In the genomic region with DNA sequence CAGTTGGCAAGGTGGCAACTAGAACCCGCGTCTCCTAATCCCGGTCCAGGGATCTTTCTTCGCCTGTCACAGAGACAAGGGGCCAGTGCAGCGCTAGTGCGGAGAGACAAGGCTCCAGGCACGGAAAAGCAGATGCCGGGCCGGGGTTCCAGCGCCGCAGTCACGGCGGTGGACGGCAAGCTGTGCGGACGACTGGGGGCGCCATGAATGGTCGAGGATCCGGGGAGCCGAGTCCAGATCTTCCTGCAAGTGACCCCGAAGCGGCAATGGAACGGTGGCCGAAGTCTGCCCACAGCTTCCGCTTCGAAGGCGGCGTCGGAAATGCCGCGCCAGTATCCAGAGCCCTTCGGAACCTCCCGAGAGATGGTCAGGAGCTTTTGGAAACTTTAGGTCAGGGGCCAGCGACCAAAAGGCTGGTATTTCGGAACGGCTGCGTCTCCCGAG, we compare ENCODE assay signal across 1 cellular context.
TF ChIP-seq lines count a peak whose summit lies in the region.

No MANE protein-coding gene starts in this region.

TF ChIP-seq in HepG2, 621 proteins besides CTCF, POLR2A, EP300 and RAD21 (continued from another document and continues in another):
- TF ChIP-seq, protein P1, sequence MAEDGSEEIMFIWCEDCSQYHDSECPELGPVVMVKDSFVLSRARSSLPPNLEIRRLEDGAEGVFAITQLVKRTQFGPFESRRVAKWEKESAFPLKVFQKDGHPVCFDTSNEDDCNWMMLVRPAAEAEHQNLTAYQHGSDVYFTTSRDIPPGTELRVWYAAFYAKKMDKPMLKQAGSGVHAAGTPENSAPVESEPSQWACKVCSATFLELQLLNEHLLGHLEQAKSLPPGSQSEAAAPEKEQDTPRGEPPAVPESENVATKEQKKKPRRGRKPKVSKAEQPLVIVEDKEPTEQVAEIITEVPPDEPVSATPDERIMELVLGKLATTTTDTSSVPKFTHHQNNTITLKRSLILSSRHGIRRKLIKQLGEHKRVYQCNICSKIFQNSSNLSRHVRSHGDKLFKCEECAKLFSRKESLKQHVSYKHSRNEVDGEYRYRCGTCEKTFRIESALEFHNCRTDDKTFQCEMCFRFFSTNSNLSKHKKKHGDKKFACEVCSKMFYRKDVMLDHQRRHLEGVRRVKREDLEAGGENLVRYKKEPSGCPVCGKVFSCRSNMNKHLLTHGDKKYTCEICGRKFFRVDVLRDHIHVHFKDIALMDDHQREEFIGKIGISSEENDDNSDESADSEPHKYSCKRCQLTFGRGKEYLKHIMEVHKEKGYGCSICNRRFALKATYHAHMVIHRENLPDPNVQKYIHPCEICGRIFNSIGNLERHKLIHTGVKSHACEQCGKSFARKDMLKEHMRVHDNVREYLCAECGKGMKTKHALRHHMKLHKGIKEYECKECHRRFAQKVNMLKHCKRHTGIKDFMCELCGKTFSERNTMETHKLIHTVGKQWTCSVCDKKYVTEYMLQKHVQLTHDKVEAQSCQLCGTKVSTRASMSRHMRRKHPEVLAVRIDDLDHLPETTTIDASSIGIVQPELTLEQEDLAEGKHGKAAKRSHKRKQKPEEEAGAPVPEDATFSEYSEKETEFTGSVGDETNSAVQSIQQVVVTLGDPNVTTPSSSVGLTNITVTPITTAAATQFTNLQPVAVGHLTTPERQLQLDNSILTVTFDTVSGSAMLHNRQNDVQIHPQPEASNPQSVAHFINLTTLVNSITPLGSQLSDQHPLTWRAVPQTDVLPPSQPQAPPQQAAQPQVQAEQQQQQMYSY (CRISPR knock-in tag; IDR thresholded peaks at IDR 0.05), result peak; percentile 35; the same call in 1 of the 2 replicates
- TF ChIP-seq ZNF572 (CRISPR knock-in tag; IDR thresholded peaks at IDR 0.05), result peak; percentile 78; the same call in 1 of the 2 replicates
- TF ChIP-seq ZNF12 (CRISPR knock-in tag; IDR thresholded peaks at IDR 0.05), result no peak
- TF ChIP-seq, protein P2, sequence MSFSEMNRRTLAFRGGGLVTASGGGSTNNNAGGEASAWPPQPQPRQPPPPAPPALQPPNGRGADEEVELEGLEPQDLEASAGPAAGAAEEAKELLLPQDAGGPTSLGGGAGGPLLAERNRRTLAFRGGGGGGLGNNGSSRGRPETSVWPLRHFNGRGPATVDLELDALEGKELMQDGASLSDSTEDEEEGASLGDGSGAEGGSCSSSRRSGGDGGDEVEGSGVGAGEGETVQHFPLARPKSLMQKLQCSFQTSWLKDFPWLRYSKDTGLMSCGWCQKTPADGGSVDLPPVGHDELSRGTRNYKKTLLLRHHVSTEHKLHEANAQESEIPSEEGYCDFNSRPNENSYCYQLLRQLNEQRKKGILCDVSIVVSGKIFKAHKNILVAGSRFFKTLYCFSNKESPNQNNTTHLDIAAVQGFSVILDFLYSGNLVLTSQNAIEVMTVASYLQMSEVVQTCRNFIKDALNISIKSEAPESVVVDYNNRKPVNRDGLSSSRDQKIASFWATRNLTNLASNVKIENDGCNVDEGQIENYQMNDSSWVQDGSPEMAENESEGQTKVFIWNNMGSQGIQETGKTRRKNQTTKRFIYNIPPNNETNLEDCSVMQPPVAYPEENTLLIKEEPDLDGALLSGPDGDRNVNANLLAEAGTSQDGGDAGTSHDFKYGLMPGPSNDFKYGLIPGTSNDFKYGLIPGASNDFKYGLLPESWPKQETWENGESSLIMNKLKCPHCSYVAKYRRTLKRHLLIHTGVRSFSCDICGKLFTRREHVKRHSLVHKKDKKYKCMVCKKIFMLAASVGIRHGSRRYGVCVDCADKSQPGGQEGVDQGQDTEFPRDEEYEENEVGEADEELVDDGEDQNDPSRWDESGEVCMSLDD (CRISPR knock-in tag; IDR thresholded peaks at IDR 0.05; ENCODE audit: borderline replicate concordance), result peak; percentile 86; the same call in 1 of the 2 replicates
- TF ChIP-seq, protein P3, sequence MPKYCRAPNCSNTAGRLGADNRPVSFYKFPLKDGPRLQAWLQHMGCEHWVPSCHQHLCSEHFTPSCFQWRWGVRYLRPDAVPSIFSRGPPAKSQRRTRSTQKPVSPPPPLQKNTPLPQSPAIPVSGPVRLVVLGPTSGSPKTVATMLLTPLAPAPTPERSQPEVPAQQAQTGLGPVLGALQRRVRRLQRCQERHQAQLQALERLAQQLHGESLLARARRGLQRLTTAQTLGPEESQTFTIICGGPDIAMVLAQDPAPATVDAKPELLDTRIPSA (CRISPR knock-in tag; IDR thresholded peaks at IDR 0.05; ENCODE audit: borderline replicate concordance), result peak; percentile 91; the same call in 1 of the 2 replicates
- TF ChIP-seq, protein P4, sequence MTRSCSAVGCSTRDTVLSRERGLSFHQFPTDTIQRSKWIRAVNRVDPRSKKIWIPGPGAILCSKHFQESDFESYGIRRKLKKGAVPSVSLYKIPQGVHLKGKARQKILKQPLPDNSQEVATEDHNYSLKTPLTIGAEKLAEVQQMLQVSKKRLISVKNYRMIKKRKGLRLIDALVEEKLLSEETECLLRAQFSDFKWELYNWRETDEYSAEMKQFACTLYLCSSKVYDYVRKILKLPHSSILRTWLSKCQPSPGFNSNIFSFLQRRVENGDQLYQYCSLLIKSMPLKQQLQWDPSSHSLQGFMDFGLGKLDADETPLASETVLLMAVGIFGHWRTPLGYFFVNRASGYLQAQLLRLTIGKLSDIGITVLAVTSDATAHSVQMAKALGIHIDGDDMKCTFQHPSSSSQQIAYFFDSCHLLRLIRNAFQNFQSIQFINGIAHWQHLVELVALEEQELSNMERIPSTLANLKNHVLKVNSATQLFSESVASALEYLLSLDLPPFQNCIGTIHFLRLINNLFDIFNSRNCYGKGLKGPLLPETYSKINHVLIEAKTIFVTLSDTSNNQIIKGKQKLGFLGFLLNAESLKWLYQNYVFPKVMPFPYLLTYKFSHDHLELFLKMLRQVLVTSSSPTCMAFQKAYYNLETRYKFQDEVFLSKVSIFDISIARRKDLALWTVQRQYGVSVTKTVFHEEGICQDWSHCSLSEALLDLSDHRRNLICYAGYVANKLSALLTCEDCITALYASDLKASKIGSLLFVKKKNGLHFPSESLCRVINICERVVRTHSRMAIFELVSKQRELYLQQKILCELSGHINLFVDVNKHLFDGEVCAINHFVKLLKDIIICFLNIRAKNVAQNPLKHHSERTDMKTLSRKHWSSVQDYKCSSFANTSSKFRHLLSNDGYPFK (CRISPR knock-in tag; IDR thresholded peaks at IDR 0.05; ENCODE audit: borderline replicate concordance), result 0 out of 2 replicates have a peak, but pooled peaks have one; percentile 54
- TF ChIP-seq HNRNPL (IDR thresholded peaks at IDR 0.05; ENCODE audit: low read depth, low read length), result 0 out of 2 replicates have a peak, but pooled peaks have one; percentile 53
- no peak for TF ChIP-seq ZSCAN29 (CRISPR knock-in tag; conservative IDR thresholded peaks at IDR 0.05)
- 0 out of 2 replicates have a peak, but pooled peaks have one; percentile 62 for TF ChIP-seq ISX (CRISPR knock-in tag; conservative IDR thresholded peaks at IDR 0.05)
- TF ChIP-seq ZNF773 (CRISPR knock-in tag; IDR thresholded peaks at IDR 0.05; ENCODE audit: borderline replicate concordance), result 0 out of 2 replicates have a peak, but pooled peaks have one; percentile 39
- TF ChIP-seq, protein P5, sequence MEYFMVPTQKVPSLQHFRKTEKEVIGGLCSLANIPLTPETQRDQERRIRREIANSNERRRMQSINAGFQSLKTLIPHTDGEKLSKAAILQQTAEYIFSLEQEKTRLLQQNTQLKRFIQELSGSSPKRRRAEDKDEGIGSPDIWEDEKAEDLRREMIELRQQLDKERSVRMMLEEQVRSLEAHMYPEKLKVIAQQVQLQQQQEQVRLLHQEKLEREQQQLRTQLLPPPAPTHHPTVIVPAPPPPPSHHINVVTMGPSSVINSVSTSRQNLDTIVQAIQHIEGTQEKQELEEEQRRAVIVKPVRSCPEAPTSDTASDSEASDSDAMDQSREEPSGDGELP (IDR thresholded peaks at IDR 0.05; ENCODE audit: borderline replicate concordance, low read depth), result no peak
- 0 out of 2 replicates have a peak, but pooled peaks have one; percentile 41 for TF ChIP-seq ZSCAN31 (CRISPR knock-in tag; IDR thresholded peaks at IDR 0.05; ENCODE audit: low read depth)
- peak; percentile 46; the same call in 1 of the 2 replicates for TF ChIP-seq ZNF430 (CRISPR knock-in tag; IDR thresholded peaks at IDR 0.05)
- peak; percentile 21; the same call in 1 of the 2 replicates for TF ChIP-seq EED (CRISPR knock-in tag; IDR thresholded peaks at IDR 0.05)
- TF ChIP-seq MBD4 (IDR thresholded peaks at IDR 0.05; ENCODE audit: borderline replicate concordance, low read length), result no peak
- no peak for TF ChIP-seq ZNF672 (CRISPR knock-in tag; IDR thresholded peaks at IDR 0.05)
- TF ChIP-seq MTF2 (CRISPR knock-in tag; IDR thresholded peaks at IDR 0.05; ENCODE audit: borderline replicate concordance), result peak; percentile 50; the same call in 1 of the 2 replicates
- TF ChIP-seq ZFP1 (CRISPR knock-in tag; IDR thresholded peaks at IDR 0.05), result 0 out of 2 replicates have a peak, but pooled peaks have one; percentile 19
- no peak for TF ChIP-seq ZBTB3 (CRISPR knock-in tag; IDR thresholded peaks at IDR 0.05; ENCODE audit: borderline replicate concordance, low read depth)
- peak; percentile 40; the same call in 1 of the 2 replicates for TF ChIP-seq ZNF766 (CRISPR knock-in tag; IDR thresholded peaks at IDR 0.05; ENCODE audit: borderline replicate concordance)
- 0 out of 2 replicates have a peak, but pooled peaks have one; percentile 32 for TF ChIP-seq ZNF264 (CRISPR knock-in tag; IDR thresholded peaks at IDR 0.05)
- peak; percentile 97 for TF ChIP-seq ZNF501 (CRISPR knock-in tag; IDR thresholded peaks at IDR 0.05)
- TF ChIP-seq, protein P6, sequence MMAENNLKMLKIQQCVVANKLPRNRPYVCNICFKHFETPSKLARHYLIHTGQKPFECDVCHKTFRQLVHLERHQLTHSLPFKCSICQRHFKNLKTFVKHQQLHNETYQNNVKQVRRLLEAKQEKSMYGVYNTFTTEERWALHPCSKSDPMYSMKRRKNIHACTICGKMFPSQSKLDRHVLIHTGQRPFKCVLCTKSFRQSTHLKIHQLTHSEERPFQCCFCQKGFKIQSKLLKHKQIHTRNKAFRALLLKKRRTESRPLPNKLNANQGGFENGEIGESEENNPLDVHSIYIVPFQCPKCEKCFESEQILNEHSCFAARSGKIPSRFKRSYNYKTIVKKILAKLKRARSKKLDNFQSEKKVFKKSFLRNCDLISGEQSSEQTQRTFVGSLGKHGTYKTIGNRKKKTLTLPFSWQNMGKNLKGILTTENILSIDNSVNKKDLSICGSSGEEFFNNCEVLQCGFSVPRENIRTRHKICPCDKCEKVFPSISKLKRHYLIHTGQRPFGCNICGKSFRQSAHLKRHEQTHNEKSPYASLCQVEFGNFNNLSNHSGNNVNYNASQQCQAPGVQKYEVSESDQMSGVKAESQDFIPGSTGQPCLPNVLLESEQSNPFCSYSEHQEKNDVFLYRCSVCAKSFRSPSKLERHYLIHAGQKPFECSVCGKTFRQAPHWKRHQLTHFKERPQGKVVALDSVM (CRISPR knock-in tag; IDR thresholded peaks at IDR 0.05), result peak; percentile 21; the same call in 1 of the 2 replicates
- peak; percentile 51; the same call in 1 of the 2 replicates for TF ChIP-seq ZNF605 (CRISPR knock-in tag; IDR thresholded peaks at IDR 0.05)
- peak; percentile 35; the same call in 1 of the 2 replicates for TF ChIP-seq SP2 (CRISPR knock-in tag; IDR thresholded peaks at IDR 0.05)
- no peak for TF ChIP-seq RELA (CRISPR knock-in tag; IDR thresholded peaks at IDR 0.05)
- peak; percentile 50 for TF ChIP-seq ZNF883 (CRISPR knock-in tag; IDR thresholded peaks at IDR 0.05; ENCODE audit: not compliant biosample characterization)
- TF ChIP-seq NKX3-1 (CRISPR knock-in tag; IDR thresholded peaks at IDR 0.05), result peak; percentile 56
- TF ChIP-seq, protein P7, sequence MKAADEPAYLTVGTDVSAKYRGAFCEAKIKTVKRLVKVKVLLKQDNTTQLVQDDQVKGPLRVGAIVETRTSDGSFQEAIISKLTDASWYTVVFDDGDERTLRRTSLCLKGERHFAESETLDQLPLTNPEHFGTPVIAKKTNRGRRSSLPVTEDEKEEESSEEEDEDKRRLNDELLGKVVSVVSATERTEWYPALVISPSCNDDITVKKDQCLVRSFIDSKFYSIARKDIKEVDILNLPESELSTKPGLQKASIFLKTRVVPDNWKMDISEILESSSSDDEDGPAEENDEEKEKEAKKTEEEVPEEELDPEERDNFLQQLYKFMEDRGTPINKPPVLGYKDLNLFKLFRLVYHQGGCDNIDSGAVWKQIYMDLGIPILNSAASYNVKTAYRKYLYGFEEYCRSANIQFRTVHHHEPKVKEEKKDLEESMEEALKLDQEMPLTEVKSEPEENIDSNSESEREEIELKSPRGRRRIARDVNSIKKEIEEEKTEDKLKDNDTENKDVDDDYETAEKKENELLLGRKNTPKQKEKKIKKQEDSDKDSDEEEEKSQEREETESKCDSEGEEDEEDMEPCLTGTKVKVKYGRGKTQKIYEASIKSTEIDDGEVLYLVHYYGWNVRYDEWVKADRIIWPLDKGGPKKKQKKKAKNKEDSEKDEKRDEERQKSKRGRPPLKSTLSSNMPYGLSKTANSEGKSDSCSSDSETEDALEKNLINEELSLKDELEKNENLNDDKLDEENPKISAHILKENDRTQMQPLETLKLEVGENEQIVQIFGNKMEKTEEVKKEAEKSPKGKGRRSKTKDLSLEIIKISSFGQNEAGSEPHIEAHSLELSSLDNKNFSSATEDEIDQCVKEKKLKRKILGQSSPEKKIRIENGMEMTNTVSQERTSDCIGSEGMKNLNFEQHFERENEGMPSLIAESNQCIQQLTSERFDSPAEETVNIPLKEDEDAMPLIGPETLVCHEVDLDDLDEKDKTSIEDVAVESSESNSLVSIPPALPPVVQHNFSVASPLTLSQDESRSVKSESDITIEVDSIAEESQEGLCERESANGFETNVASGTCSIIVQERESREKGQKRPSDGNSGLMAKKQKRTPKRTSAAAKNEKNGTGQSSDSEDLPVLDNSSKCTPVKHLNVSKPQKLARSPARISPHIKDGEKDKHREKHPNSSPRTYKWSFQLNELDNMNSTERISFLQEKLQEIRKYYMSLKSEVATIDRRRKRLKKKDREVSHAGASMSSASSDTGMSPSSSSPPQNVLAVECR (CRISPR knock-in tag; IDR thresholded peaks at IDR 0.05; ENCODE audit: borderline replicate concordance), result peak; percentile 42; the same call in 1 of the 2 replicates
- TF ChIP-seq GTF3A (CRISPR knock-in tag; conservative IDR thresholded peaks at IDR 0.05), result no peak
- TF ChIP-seq, protein P8, sequence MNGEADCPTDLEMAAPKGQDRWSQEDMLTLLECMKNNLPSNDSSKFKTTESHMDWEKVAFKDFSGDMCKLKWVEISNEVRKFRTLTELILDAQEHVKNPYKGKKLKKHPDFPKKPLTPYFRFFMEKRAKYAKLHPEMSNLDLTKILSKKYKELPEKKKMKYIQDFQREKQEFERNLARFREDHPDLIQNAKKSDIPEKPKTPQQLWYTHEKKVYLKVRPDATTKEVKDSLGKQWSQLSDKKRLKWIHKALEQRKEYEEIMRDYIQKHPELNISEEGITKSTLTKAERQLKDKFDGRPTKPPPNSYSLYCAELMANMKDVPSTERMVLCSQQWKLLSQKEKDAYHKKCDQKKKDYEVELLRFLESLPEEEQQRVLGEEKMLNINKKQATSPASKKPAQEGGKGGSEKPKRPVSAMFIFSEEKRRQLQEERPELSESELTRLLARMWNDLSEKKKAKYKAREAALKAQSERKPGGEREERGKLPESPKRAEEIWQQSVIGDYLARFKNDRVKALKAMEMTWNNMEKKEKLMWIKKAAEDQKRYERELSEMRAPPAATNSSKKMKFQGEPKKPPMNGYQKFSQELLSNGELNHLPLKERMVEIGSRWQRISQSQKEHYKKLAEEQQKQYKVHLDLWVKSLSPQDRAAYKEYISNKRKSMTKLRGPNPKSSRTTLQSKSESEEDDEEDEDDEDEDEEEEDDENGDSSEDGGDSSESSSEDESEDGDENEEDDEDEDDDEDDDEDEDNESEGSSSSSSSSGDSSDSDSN (CRISPR knock-in tag; IDR thresholded peaks at IDR 0.05), result peak; percentile 84
- TF ChIP-seq ZNF615 (CRISPR knock-in tag; IDR thresholded peaks at IDR 0.05; ENCODE audit: borderline replicate concordance), result 0 out of 2 replicates have a peak, but pooled peaks have one; percentile 15
- 0 out of 2 replicates have a peak, but pooled peaks have one; percentile 9 for TF ChIP-seq SALL1 (CRISPR knock-in tag; IDR thresholded peaks at IDR 0.05)
- TF ChIP-seq, protein P9, sequence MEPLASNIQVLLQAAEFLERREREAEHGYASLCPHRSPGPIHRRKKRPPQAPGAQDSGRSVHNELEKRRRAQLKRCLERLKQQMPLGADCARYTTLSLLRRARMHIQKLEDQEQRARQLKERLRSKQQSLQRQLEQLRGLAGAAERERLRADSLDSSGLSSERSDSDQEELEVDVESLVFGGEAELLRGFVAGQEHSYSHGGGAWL (CRISPR knock-in tag; IDR thresholded peaks at IDR 0.05), result no peak
